1 cellular context compared by ENCODE assay signal in the genomic region with DNA sequence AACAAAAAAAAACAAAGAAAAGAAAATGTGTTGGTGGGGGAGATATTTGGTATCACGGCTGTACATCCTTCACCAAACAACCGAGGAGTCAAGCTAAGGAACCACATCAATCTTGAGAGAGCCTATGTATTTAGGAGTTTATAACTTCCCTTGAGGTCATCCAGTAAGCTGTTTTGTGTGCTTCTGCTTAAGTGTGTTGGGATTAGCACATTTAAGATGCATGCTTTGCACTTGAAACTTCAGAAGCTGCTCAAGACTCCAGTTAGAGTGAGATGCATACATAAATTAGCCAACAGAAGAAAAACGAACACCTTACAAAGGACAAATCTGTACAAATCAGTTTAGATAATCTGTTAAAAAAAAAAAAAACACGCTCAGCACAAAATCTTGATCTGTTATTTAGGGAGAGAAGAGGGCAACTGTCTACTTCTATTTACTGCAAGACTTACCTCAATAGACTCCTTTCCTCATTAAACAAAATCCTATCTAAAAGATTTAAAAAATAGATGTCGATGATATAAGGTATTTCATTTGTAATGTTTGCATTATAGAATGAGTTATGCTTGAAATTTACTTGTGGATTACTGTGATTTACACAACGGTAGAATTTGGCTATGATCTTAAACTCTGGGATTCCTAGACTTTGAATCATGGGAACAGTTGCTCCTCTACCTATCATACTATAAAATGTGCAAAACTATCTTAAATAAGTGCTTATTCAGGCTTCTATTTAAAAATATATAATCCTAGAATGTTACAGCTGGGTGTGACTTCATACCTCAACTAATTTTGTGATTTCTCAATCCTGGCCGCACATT.
TF ChIP-seq lines count a peak whose summit lies in the region.

No MANE protein-coding gene starts in this region.

TF ChIP-seq in A549, 52 proteins besides CTCF, POLR2A, EP300 and RAD21 (continued from another document):
- TF ChIP-seq, protein P1, sequence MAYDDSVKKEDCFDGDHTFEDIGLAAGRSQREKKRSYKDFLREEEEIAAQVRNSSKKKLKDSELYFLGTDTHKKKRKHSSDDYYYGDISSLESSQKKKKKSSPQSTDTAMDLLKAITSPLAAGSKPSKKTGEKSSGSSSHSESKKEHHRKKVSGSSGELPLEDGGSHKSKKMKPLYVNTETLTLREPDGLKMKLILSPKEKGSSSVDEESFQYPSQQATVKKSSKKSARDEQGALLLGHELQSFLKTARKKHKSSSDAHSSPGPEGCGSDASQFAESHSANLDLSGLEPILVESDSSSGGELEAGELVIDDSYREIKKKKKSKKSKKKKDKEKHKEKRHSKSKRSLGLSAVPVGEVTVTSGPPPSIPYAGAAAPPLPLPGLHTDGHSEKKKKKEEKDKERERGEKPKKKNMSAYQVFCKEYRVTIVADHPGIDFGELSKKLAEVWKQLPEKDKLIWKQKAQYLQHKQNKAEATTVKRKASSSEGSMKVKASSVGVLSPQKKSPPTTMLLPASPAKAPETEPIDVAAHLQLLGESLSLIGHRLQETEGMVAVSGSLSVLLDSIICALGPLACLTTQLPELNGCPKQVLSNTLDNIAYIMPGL (CRISPR knock-in tag; IDR thresholded peaks at IDR 0.05; ENCODE audit: borderline replicate concordance), result no peak
- TF ChIP-seq MAFK (IDR thresholded peaks at IDR 0.05; ENCODE audit: partially characterized antibody) (peak; percentile 24), JUNB (IDR thresholded peaks at IDR 0.05) (peak; percentile 77), MYC (IDR thresholded peaks at IDR 0.05; ENCODE audit: borderline replicate concordance, low read length) (no peak), HOXA7 (CRISPR knock-in tag; IDR thresholded peaks at IDR 0.05) (no peak), GATA3 (IDR thresholded peaks at IDR 0.05; ENCODE audit: borderline replicate concordance) (peak; percentile 44; the same call in 1 of the 2 replicates), MAZ (IDR thresholded peaks at IDR 0.05; ENCODE audit: borderline replicate concordance, low read depth, low read length) (no peak), HEYL (CRISPR knock-in tag; IDR thresholded peaks at IDR 0.05) (no peak), TP53 (CRISPR knock-in tag; IDR thresholded peaks at IDR 0.05) (no peak), ZSCAN20 (CRISPR knock-in tag; IDR thresholded peaks at IDR 0.05) (no peak), JUN (IDR thresholded peaks at IDR 0.05) (0 out of 5 replicates have a peak, but pooled peaks of 1 of the 2 experiments have one; percentile 26), FOSL2 (IDR thresholded peaks at IDR 0.05) (peak; percentile 54; the same call in 1 of the 2 replicates), FOSL2 (CRISPR knock-in tag; IDR thresholded peaks at IDR 0.05) (peak; percentile 42)
- TF ChIP-seq, protein P2, sequence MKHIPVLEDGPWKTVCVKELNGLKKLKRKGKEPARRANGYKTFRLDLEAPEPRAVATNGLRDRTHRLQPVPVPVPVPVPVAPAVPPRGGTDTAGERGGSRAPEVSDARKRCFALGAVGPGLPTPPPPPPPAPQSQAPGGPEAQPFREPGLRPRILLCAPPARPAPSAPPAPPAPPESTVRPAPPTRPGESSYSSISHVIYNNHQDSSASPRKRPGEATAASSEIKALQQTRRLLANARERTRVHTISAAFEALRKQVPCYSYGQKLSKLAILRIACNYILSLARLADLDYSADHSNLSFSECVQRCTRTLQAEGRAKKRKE (CRISPR knock-in tag; IDR thresholded peaks at IDR 0.05; ENCODE audit: low read depth), result no peak
- TF ChIP-seq, protein P3, sequence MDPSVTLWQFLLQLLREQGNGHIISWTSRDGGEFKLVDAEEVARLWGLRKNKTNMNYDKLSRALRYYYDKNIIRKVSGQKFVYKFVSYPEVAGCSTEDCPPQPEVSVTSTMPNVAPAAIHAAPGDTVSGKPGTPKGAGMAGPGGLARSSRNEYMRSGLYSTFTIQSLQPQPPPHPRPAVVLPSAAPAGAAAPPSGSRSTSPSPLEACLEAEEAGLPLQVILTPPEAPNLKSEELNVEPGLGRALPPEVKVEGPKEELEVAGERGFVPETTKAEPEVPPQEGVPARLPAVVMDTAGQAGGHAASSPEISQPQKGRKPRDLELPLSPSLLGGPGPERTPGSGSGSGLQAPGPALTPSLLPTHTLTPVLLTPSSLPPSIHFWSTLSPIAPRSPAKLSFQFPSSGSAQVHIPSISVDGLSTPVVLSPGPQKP (IDR thresholded peaks at IDR 0.05; ENCODE audit: low read depth, low read length), result no peak
- TF ChIP-seq, protein P4, sequence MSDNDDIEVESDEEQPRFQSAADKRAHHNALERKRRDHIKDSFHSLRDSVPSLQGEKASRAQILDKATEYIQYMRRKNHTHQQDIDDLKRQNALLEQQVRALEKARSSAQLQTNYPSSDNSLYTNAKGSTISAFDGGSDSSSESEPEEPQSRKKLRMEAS (IDR thresholded peaks at IDR 0.05), result no peak
- TF ChIP-seq, protein P5, sequence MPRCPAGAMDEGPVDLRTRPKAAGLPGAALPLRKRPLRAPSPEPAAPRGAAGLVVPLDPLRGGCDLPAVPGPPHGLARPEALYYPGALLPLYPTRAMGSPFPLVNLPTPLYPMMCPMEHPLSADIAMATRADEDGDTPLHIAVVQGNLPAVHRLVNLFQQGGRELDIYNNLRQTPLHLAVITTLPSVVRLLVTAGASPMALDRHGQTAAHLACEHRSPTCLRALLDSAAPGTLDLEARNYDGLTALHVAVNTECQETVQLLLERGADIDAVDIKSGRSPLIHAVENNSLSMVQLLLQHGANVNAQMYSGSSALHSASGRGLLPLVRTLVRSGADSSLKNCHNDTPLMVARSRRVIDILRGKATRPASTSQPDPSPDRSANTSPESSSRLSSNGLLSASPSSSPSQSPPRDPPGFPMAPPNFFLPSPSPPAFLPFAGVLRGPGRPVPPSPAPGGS (IDR thresholded peaks at IDR 0.05), result no peak
